In genomic region chr17:46061435-46061834, GRCh38 we compare ENCODE assay signal across 1 cellular context.
TF ChIP-seq lines count a peak whose summit lies in the region.

No MANE protein-coding gene starts in this region.

TF ChIP-seq in GM12878, 131 proteins besides CTCF, POLR2A, EP300 and RAD21 (continued from another document):
- TF ChIP-seq IRF3 (IDR thresholded peaks at IDR 0.05) (no peak), E4F1 (IDR thresholded peaks at IDR 0.05; ENCODE audit: borderline replicate concordance, partially characterized antibody) (no peak), JUND (IDR thresholded peaks at IDR 0.05; ENCODE audit: low read depth, low read length) (no peak), ATF3 (IDR thresholded peaks at IDR 0.05; ENCODE audit: borderline replicate concordance, extremely low read depth, low read depth, low read length) (no peak), MTA2 (IDR thresholded peaks at IDR 0.05; ENCODE audit: low read depth) (no peak), IKZF1 (conservative IDR thresholded peaks at IDR 0.05) (no peak), SMAD1 (IDR thresholded peaks at IDR 0.05; ENCODE audit: low read depth, partially characterized antibody) (no peak), SREBF2 (IDR thresholded peaks at IDR 0.05; ENCODE audit: low read length) (no peak)
